Comparison of ENCODE assay signal across 1 cellular context in the genomic region with DNA sequence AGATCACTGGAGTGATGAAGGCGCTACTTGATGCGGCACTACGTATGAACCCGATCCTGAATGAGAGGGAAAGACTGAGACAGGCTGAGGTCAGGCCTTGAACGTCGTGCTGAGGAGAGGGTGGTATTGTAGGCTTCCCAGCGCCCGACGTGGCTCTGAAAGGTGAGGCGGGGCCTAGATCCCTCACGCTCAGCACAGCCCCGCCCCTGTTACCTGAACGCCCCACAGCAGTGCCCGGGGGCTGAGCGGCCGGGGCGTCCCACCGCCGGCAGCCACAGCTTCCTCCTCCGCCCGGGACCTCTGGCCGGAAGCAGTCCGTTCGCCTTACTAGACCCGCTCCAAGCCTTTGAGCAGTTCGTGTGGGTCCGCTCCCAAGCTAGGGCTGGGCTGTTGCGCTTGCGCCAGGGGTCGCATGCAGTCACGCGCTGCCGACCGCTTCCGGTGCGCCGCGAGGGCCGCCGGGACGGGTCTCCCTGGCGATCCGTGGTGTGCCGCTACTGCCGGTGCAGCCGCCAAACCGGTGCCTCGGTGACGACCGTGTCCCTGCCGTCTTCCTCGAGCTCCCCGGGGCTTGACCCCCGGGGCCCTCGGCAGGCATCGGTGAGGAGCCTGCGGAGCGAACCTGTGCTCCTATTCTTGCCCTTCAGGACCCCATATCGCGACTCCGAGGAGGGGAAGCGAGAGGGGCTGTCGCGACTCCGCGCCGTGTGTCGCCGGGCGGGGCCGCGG.
TF ChIP-seq lines count a peak whose summit lies in the region.

A gene with protein sequence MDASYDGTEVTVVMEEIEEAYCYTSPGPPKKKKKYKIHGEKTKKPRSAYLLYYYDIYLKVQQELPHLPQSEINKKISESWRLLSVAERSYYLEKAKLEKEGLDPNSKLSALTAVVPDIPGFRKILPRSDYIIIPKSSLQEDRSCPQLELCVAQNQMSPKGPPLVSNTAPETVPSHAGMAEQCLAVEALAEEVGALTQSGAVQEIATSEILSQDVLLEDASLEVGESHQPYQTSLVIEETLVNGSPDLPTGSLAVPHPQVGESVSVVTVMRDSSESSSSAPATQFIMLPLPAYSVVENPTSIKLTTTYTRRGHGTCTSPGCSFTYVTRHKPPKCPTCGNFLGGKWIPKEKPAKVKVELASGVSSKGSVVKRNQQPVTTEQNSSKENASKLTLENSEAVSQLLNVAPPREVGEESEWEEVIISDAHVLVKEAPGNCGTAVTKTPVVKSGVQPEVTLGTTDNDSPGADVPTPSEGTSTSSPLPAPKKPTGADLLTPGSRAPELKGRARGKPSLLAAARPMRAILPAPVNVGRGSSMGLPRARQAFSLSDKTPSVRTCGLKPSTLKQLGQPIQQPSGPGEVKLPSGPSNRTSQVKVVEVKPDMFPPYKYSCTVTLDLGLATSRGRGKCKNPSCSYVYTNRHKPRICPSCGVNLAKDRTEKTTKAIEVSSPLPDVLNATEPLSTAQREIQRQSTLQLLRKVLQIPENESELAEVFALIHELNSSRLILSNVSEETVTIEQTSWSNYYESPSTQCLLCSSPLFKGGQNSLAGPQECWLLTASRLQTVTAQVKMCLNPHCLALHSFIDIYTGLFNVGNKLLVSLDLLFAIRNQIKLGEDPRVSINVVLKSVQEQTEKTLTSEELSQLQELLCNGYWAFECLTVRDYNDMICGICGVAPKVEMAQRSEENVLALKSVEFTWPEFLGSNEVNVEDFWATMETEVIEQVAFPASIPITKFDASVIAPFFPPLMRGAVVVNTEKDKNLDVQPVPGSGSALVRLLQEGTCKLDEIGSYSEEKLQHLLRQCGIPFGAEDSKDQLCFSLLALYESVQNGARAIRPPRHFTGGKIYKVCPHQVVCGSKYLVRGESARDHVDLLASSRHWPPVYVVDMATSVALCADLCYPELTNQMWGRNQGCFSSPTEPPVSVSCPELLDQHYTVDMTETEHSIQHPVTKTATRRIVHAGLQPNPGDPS (N-terminal part only) (plus strand): TSS at position 479 of the 729 bp plus-strand sequence. CDS start 4,114 bp downstream, outside the sequence.
TSS of gene TIGD6 (minus strand) at position 394 of the 729 bp plus-strand sequence. CDS start 4,306 bp downstream, outside the sequence.

TF ChIP-seq in HepG2, 621 proteins besides CTCF, POLR2A, EP300 and RAD21 (continued from another document and continues in another):
- peak; percentile 98 for TF ChIP-seq UBTF (CRISPR knock-in tag; IDR thresholded peaks at IDR 0.05)
- peak; percentile 81 for TF ChIP-seq HOXA5 (CRISPR knock-in tag; IDR thresholded peaks at IDR 0.05)
- TF ChIP-seq ZNF276 (CRISPR knock-in tag; IDR thresholded peaks at IDR 0.05; ENCODE audit: low read depth): no peak
- peak; percentile 94 for TF ChIP-seq ZNF143 (CRISPR knock-in tag; IDR thresholded peaks at IDR 0.05)
- no peak; the same call in none of the 2 replicates for TF ChIP-seq TGIF2 (CRISPR knock-in tag; IDR thresholded peaks at IDR 0.05)
- TF ChIP-seq FUBP1 (CRISPR knock-in tag; IDR thresholded peaks at IDR 0.05; ENCODE audit: borderline replicate concordance): no peak
- no peak for TF ChIP-seq BRD4 (CRISPR knock-in tag; IDR thresholded peaks at IDR 0.05)
- peak; percentile 79; the same call in 1 of the 2 replicates for TF ChIP-seq ZNF121 (CRISPR knock-in tag; IDR thresholded peaks at IDR 0.05)
- TF ChIP-seq ZNF660 (CRISPR knock-in tag; IDR thresholded peaks at IDR 0.05; ENCODE audit: borderline replicate concordance, low read depth): no peak
- no peak for TF ChIP-seq ZKSCAN1 (IDR thresholded peaks at IDR 0.05; ENCODE audit: low read length)
- peak; percentile 71 for TF ChIP-seq PHF5A (CRISPR knock-in tag; IDR thresholded peaks at IDR 0.05; ENCODE audit: low read depth, unreplicated experiment)
- peak; percentile 97 for TF ChIP-seq ZBTB25 (CRISPR knock-in tag; IDR thresholded peaks at IDR 0.05)
- TF ChIP-seq MXI1 (IDR thresholded peaks at IDR 0.05; ENCODE audit: borderline replicate concordance, low read depth, low read length): peak; percentile 79; the same call in 1 of the 3 replicates
- TF ChIP-seq, protein P1, sequence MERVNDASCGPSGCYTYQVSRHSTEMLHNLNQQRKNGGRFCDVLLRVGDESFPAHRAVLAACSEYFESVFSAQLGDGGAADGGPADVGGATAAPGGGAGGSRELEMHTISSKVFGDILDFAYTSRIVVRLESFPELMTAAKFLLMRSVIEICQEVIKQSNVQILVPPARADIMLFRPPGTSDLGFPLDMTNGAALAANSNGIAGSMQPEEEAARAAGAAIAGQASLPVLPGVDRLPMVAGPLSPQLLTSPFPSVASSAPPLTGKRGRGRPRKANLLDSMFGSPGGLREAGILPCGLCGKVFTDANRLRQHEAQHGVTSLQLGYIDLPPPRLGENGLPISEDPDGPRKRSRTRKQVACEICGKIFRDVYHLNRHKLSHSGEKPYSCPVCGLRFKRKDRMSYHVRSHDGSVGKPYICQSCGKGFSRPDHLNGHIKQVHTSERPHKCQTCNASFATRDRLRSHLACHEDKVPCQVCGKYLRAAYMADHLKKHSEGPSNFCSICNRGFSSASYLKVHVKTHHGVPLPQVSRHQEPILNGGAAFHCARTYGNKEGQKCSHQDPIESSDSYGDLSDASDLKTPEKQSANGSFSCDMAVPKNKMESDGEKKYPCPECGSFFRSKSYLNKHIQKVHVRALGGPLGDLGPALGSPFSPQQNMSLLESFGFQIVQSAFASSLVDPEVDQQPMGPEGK (CRISPR knock-in tag; IDR thresholded peaks at IDR 0.05): peak; percentile 73; the same call in 1 of the 2 replicates
- peak; percentile 98; the same call in 1 of the 2 replicates for TF ChIP-seq CBX2 (IDR thresholded peaks at IDR 0.05; ENCODE audit: low read depth, low read length)
- TF ChIP-seq CBX2 (CRISPR knock-in tag; IDR thresholded peaks at IDR 0.05; ENCODE audit: low read depth): no peak
- peak; percentile 92 for TF ChIP-seq POGZ (CRISPR knock-in tag; IDR thresholded peaks at IDR 0.05)
- TF ChIP-seq RBM22 (optimal IDR thresholded peaks at IDR 0.05; ENCODE audit: low read length): no peak
- no peak for TF ChIP-seq RFX3 (CRISPR knock-in tag; IDR thresholded peaks at IDR 0.05)
- peak; percentile 96 for TF ChIP-seq ZNF574 (CRISPR knock-in tag; IDR thresholded peaks at IDR 0.05)
- TF ChIP-seq SAP130 (CRISPR knock-in tag; IDR thresholded peaks at IDR 0.05; ENCODE audit: low read depth): peak; percentile 97
